Comparison of ENCODE assay signal across 25 cellular contexts in the genomic region with DNA sequence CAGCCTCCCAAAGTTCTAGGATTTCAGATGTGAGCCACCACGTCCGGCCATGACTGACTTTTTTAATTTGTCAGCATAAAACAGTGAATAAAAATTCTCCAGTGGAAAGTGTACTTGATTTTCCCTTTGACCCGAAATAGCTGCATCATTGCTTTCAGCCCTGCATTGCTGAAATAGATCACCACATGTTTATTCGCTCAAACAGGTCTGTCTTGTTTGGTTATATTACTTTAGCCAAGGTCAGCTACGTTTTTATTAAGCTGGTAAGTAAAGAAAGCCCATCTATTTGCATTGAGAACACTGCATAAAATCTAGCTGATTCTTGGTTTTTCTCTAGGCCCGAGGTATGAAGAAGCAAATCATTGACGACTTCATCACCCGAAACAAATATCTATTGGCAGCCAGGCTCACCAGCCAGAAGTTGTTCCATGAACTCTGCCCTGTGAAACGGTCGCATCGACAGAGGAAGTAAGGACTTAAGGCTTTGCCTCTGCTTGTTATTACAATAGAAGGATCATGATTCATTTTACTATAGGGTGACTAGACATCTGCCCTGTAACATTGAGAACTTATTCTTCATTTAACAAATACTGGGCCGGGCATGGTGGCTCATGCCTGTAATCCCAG. TPM values are rescaled to one million over a fixed set of nuclear protein-coding genes. Genes with fewer than 3 reads are reported as not detected.
DNase-seq lines count a peak whose midpoint lies in the region; ATAC-seq and TF ChIP-seq lines count a peak whose summit lies in the region.
"Had no signal": no experiment of that assay in that cellular context is flagged by ENCODE, and none has a peak within 500 bp of the region (broad histone marks: within the 10 kb centered on the region; RNA-seq: fewer than 3 reads in every experiment).

No MANE protein-coding gene starts in this region.

- no peak for TF ChIP-seq POLR2A in prostate gland (IDR thresholded peaks at IDR 0.05)

- no peak for TF ChIP-seq CTCF in epithelial cell of esophagus (IDR thresholded peaks at IDR 0.05; ENCODE audit: insufficient read depth, low read depth, low read length, missing control alignments)
- no peak for TF ChIP-seq CTCF in prostate gland (IDR thresholded peaks at IDR 0.05)

- no peaks in the 10 kb centered on the region for H3K9me3 ChIP-seq in prostate gland
- H3K9me3 ChIP-seq: tibial artery had no signal

- peak overlapping the region; percentile 84 to 86 for H3K27ac ChIP-seq in prostate gland
- H3K27ac ChIP-seq: GM23248, tibial artery had no signal

- WGBS in prostate gland = 46% methylated on average over 12 of the region's 12 CpGs

- H3K4me3 ChIP-seq in epithelial cell of esophagus (ENCODE audit: low read length) (no peak overlapping the region), prostate gland (no peak overlapping the region)
- H3K4me3 ChIP-seq: GM23248, lung, tibial artery had no signal

- no peaks in the 10 kb centered on the region for H3K27me3 ChIP-seq in prostate gland (replicated peaks; ENCODE audit: insufficient read depth)
- H3K27me3 ChIP-seq: tibial artery had no signal

- peak; percentile 70 for DNase-seq in MV-4-11 (lab: John Stamatoyannopoulos, UW)
- peak; percentile 88 for DNase-seq in epithelial cell of esophagus (ENCODE audit: low read depth)
- DNase-seq in left lobe of liver (ENCODE audit: low spot score) = peak; percentile 61
- DNase-seq in prostate gland (ENCODE audit: low spot score) = peak; percentile 56
- no peak for DNase-seq in NCI-H1694 treated with DMSO at 0.1 percent for 48 hours (lab: John Stamatoyannopoulos, UW)
- no peak for DNase-seq in islet precursor cell
- DNase-seq: activated naive CD4-positive, alpha-beta T cell; activated T-cell treated with anti-CD3 and anti-CD28 coated beads, Interleukin-2, amount 50 U/mL, for 24 hours; amniotic stem cell; caudate nucleus; CD4-positive, alpha-beta T cell; DMS53; GF-D8; GM23248; head of caudate nucleus; NCI-H1048; NCI-H2029; NCI-H345; tibial artery had no signal

- intact Hi-C loops in prostate gland (cut with DNase I) = no loop called here

- peaks cover 4% of the 10 kb centered on the region for H3K4me1 ChIP-seq in prostate gland (replicated peaks)
- H3K4me1 ChIP-seq: tibial artery had no signal

- ATAC-seq in left lobe of liver = peak; percentile 91
- no peak for ATAC-seq in GM19035 (IDR thresholded peaks at IDR 0.05; ENCODE audit: unreplicated experiment)
- ATAC-seq in GM21717 (IDR thresholded peaks at IDR 0.05; ENCODE audit: unreplicated experiment) = no peak
- ATAC-seq: activated CD4-positive, CD25-positive, alpha-beta regulatory T cell treated with anti-CD3 and anti-CD28 coated beads, Interleukin-2, amount 50 U/mL, for 24 hours; SK-N-SH treated with all-trans-retinoic acid at 6 μM for 48 hours; stimulated activated memory B cell treated with anti-CD40 and anti-IgM and Interleukin-4, amounts not matched to agents 10 μg/mL and 1 μg/mL and 100 μg/mL, for 72 hours had no signal

- H3K36me3 ChIP-seq in prostate gland = peaks cover 3 to 4% of the 10 kb centered on the region in 2 donors

RNA-seq across cellular contexts. Expression of a gene that starts 25.5 kb away (rescaled TPM):
- total RNA-seq in left lobe of liver = 58.0 TPM
- total RNA-seq in prostate gland = 1 to 10 TPM in 1 of 2 donors, under 1 TPM in 1; 0.96 to 1.9 TPM

RNA-seq across cellular contexts. Expression of a gene that starts 32.7 kb away (rescaled TPM):
- total RNA-seq in left lobe of liver (10.0 TPM), prostate gland (10 to 100 TPM; 21.5 to 27.2 TPM)

RNA-seq across cellular contexts. Expression of a gene that starts 35.3 kb away (rescaled TPM):
- total RNA-seq in left lobe of liver (8.7 TPM), prostate gland (10 to 100 TPM; 22.2 to 46.1 TPM)

RNA-seq across cellular contexts. Expression of a gene that starts 58.0 kb away (rescaled TPM):
- total RNA-seq in left lobe of liver = 50.1 TPM
- 10 to 100 TPM; 47.5 to 58.4 TPM for total RNA-seq in prostate gland

Comparison
In these comparisons a context has a peak if more than half of its experiments do, and no peak if none do; other contexts are left out.
1. DNase-seq: peak in MV-4-11 (single experiment), epithelial cell of esophagus (single experiment), left lobe of liver (single experiment) and prostate gland (single experiment); none in NCI-H1694 treated with DMSO at 0.1 percent for 48 hours (single experiment) and islet precursor cell (single experiment).
2. RNA of a gene that starts 25.5 kb away (total RNA-seq): 58.0 TPM in left lobe of liver (single experiment); 0.96 to 1.9 TPM in prostate gland; every median in the first group is over 10 times any median in the second.